In genomic region chr11:65576232-65576866, GRCh38 we compare ENCODE assay signal across 8 cellular contexts. TPM values are rescaled to one million over a fixed set of nuclear protein-coding genes. Genes with fewer than 3 reads are reported as not detected.
A peak's percentile ranks its signal among the peaks of the same experiment; 100 is the strongest.
DNase-seq lines count a peak whose midpoint lies in the region; ATAC-seq, FAIRE-seq and TF ChIP-seq lines count a peak whose summit lies in the region.

No MANE protein-coding gene starts in this region.

- WGBS in pancreas, 2 donors: 30 to 61% methylated on average over 11 to 26 of the region's 26 CpGs

- peak overlapping the region; percentile 25 for H3K27ac Mint-ChIP-seq in Caco-2 (ENCODE audit: unreplicated experiment)

- H3K4me3 ChIP-seq in Caco-2 (ENCODE audit: low read depth, low read length) (peak overlapping the region; percentile 56), pancreas (peak overlapping the region; percentile 23 to 88 (median 56))

- no peaks in the 10 kb centered on the region for H3K9me3 Mint-ChIP-seq in Caco-2 (ENCODE audit: unreplicated experiment)

- H3K36me3 ChIP-seq in Caco-2 (ENCODE audit: control insufficient read depth, insufficient read depth, low read length): no peaks in the 10 kb centered on the region; the same call in 1 of the 2 replicates
- no peaks in the 10 kb centered on the region for H3K36me3 ChIP-seq in pancreas

- H3K4me1 ChIP-seq in Caco-2 (peaks cover 35% of the 10 kb centered on the region), pancreas (peaks cover 6 to 29% (median 9%) of the 10 kb centered on the region in 3 donors)

- CTCF ChIA-PET in Caco-2 (lab: Charles Lee) (interaction anchor here (0.5 to 1.0 kb wide), 3 partner anchors 15 to 259 kb away, joined by 3 to 5 read pairs (median 3); no protein-coding TSS in a partner anchor), RWPE1 (lab: Yijun Ruan, JAX) (interaction anchor here (0.6 to 2.7 kb wide), 3 partner anchors 17 to 35 kb away, joined by 4 to 10 read pairs (median 6); no protein-coding TSS in a partner anchor)

- no TSS peak for BruUV-seq in Caco-2 (replicated peaks; lab: Mats Ljungman, UMichigan)

- H3K27me3 ChIP-seq in Caco-2 (replicated peaks; ENCODE audit: control insufficient read depth, insufficient read depth, low read length) (no peaks in the 10 kb centered on the region), pancreas (no peaks in the 10 kb centered on the region)

- no peak for TF ChIP-seq CTCF in Caco-2 (IDR thresholded peaks at IDR 0.05; ENCODE audit: insufficient read depth in 1 of 2, low read depth in 1 of 2, low read length in 1 of 2, severe bottlenecking in 1 of 2, unreplicated experiment in 1 of 2)
- TF ChIP-seq CTCF in RWPE1 (conservative IDR thresholded peaks at IDR 0.05; ENCODE audit: low read depth): no peak
- no peak for TF ChIP-seq CTCF in pancreas (IDR thresholded peaks at IDR 0.05)

- no peaks in the 10 kb centered on the region for H3K27me3 Mint-ChIP-seq in Caco-2 (ENCODE audit: insufficient read depth, unreplicated experiment)

- peak overlapping the region; percentile 98 for H3K4me3 Mint-ChIP-seq in Caco-2 (ENCODE audit: unreplicated experiment)

- no peak for FAIRE-seq in pancreas (lab: Jason Lieb, UNC)

- DNase-seq in Caco-2 (no peak), RWPE1 (ENCODE audit: low spot score) (no peak), epithelial cell of prostate (ENCODE audit: low read depth, low spot score) (no peak), pancreas (peak in 2 of 6 donors; percentile 45 to 51), AML-193 (lab: John Stamatoyannopoulos, UW) (no peak), NCI-H345 (lab: John Stamatoyannopoulos, UW) (no peak), retina (no peak)

- no peaks in the 10 kb centered on the region for H3K9me3 ChIP-seq in Caco-2
- no peaks in the 10 kb centered on the region for H3K9me3 ChIP-seq in pancreas

- intact Hi-C loops in Caco-2 (cut with micrococcal nuclease; ENCODE audit: unreplicated experiment): no loop called here
- intact Hi-C loops in pancreas (cut with DNase I): no loop called here

- peaks cover 15% of the 10 kb centered on the region for H3K4me1 Mint-ChIP-seq in Caco-2 (ENCODE audit: low read depth, unreplicated experiment)

- H3K36me3 Mint-ChIP-seq in Caco-2 (ENCODE audit: insufficient read depth, unreplicated experiment): peaks cover 45% of the 10 kb centered on the region

- ATAC-seq in pancreas (no peak), GM19324 (IDR thresholded peaks at IDR 0.05; ENCODE audit: low FRiP score, unreplicated experiment) (no peak)

- POLR2A ChIA-PET in Caco-2 (lab: Charles Lee) (interaction anchor here (0.6 to 1.0 kb wide), 2 partner anchors 71 to 301 kb away, joined by 4 read pairs; no protein-coding TSS in a partner anchor), RWPE1 (lab: Yijun Ruan, JAX; ENCODE audit: low non-redundant PET) (interaction anchor here (1.1 kb wide), 1 partner anchor 9 kb away, joined by 4 read pairs; no protein-coding TSS in a partner anchor)

- H3K27ac ChIP-seq in RWPE1: peak overlapping the region; percentile 98
- H3K27ac ChIP-seq in epithelial cell of prostate: peak overlapping the region; percentile 96
- peak overlapping the region in 3 of 4 donors; percentile 38 to 57 (median 55) for H3K27ac ChIP-seq in pancreas

RNA-seq across cellular contexts. Expression of gene EHBP1L1, which starts 0.5 kb away (rescaled TPM):
- total RNA-seq in Caco-2 (2022) (19.2 and 19.6 TPM in 2 replicates), pancreas (10 to 100 TPM in 4 of 6 donors, 1 to 10 TPM in 2; 6.5 to 26.2 (median 11.2) TPM)
- polyA plus RNA-seq in pancreas: 10 to 100 TPM; 25.0 to 34.2 TPM

RNA-seq across cellular contexts. Expression of gene FAM89B, which starts 4.0 kb away (rescaled TPM):
- total RNA-seq in Caco-2 (2022): 24.0 and 26.9 TPM in 2 replicates
- total RNA-seq in pancreas: 10 to 100 TPM; 22.7 to 45.9 (median 28.6) TPM
- 10 to 100 TPM; 37.3 to 49.1 TPM for polyA plus RNA-seq in pancreas

RNA-seq across cellular contexts. Expression of gene ZNRD2, which starts 6.1 kb away (rescaled TPM):
- total RNA-seq in Caco-2 (2022) (52.9 and 53.9 TPM in 2 replicates), pancreas (10 to 100 TPM; 17.8 to 29.1 (median 20.1) TPM)
- 10 to 100 TPM; 32.5 to 34.8 TPM for polyA plus RNA-seq in pancreas

RNA-seq across cellular contexts. Expression of gene LTBP3, which starts 18.2 kb away (rescaled TPM):
- total RNA-seq in Caco-2 (2022) (87.2 and 91.2 TPM in 2 replicates), pancreas (100 to 1,000 TPM in 1 of 6 donors, 10 to 100 TPM in 5; 44.7 to 119 (median 63.4) TPM)
- 100 to 1,000 TPM; 118 to 151 TPM for polyA plus RNA-seq in pancreas

RNA-seq across cellular contexts. Expression of gene KCNK7, which starts 19.3 kb away (rescaled TPM):
- total RNA-seq in Caco-2 (2022) (0.39 and 0.49 TPM in 2 replicates), pancreas (under 1 TPM in 3 of 6 donors, not detected in 3; 0.19 to 0.84 (median 0.28) TPM)
- 1 to 10 TPM in 1 of 2 donors, under 1 TPM in 1; 0.91 to 1.6 TPM for polyA plus RNA-seq in pancreas
